In genomic region chrX:2831471-2832228, GRCh38 we compare ENCODE assay signal across 15 cellular contexts. TPM values are rescaled to one million over a fixed set of nuclear protein-coding genes. Genes with fewer than 3 reads are reported as not detected.
"Had no signal": no experiment of that assay in that cellular context is flagged by ENCODE, and none has a peak within 500 bp of the region (broad histone marks: within the 10 kb centered on the region; RNA-seq: fewer than 3 reads in every experiment).

No MANE protein-coding gene starts in this region.

- H3K9me3 ChIP-seq: gastroesophageal sphincter, heart right ventricle had no signal

- ATAC-seq: activated CD8-positive, alpha-beta T cell treated with anti-CD3 and anti-CD28 coated beads, Interleukin-2, amount 10 ng/mL, durations not matched to agents 7 days and 5 days; gastroesophageal sphincter; heart right ventricle; left ventricle myocardium superior; stimulated activated naive B cell treated with anti-CD40 and anti-IgM and Interleukin-4, amounts not matched to agents 10 μg/mL and 1 μg/mL and 100 μg/mL, for 72 hours had no signal

- H3K4me1 Mint-ChIP-seq: activated CD4-positive, alpha-beta T cell treated with anti-CD3 and anti-CD28 coated beads, Interleukin-2, amount 10 ng/mL, durations not matched to agents 24 days and 14 days; activated naive CD8-positive, alpha-beta T cell treated with anti-CD3 and anti-CD28 coated beads, Interleukin-2, amount 10 ng/mL, durations not matched to agents 7 days and 5 days; central memory CD8-positive, alpha-beta T cell; stimulated activated naive B cell treated with anti-CD40 and anti-IgM and Interleukin-4, amounts not matched to agents 10 μg/mL and 1 μg/mL and 100 μg/mL, for 72 hours had no signal

- H3K9me3 Mint-ChIP-seq: activated naive CD8-positive, alpha-beta T cell treated with anti-CD3 and anti-CD28 coated beads, Interleukin-2, amount 10 ng/mL, durations not matched to agents 7 days and 5 days; activated T-cell treated with anti-CD3 and anti-CD28 coated beads, Interleukin-2, amount 50 U/mL, for 24 hours; central memory CD8-positive, alpha-beta T cell had no signal

- H3K36me3 ChIP-seq: brain microvascular endothelial cell, gastroesophageal sphincter, heart right ventricle had no signal

- H3K4me1 ChIP-seq: heart right ventricle had no signal

- H3K4me3 Mint-ChIP-seq: activated CD4-positive, alpha-beta T cell treated with anti-CD3 and anti-CD28 coated beads, Interleukin-2, amount 10 ng/mL, durations not matched to agents 24 days and 14 days; activated CD8-positive, alpha-beta T cell treated with anti-CD3 and anti-CD28 coated beads, Interleukin-2, amount 10 ng/mL, durations not matched to agents 7 days and 5 days; activated naive CD8-positive, alpha-beta T cell treated with anti-CD3 and anti-CD28 coated beads, Interleukin-2, amount 10 ng/mL, durations not matched to agents 7 days and 5 days; activated T-cell treated with anti-CD3 and anti-CD28 coated beads, Interleukin-2, amount 50 U/mL, for 24 hours; central memory CD8-positive, alpha-beta T cell; stimulated activated naive B cell treated with anti-CD40 and anti-IgM and Interleukin-4, amounts not matched to agents 10 μg/mL and 1 μg/mL and 100 μg/mL, for 72 hours had no signal

- DNase-seq: activated CD4-positive, alpha-beta T cell treated with anti-CD3 and anti-CD28 coated beads, Interleukin-2, amount 10 ng/mL, durations not matched to agents 24 days and 14 days; activated CD8-positive, alpha-beta T cell treated with anti-CD3 and anti-CD28 coated beads, Interleukin-2, amount 10 ng/mL, durations not matched to agents 7 days and 5 days; activated naive CD4-positive, alpha-beta T cell treated with Interleukin-2 at 50 U/mL for 16 hours; activated naive CD8-positive, alpha-beta T cell treated with anti-CD3 and anti-CD28 coated beads, Interleukin-2, amount 10 ng/mL, durations not matched to agents 7 days and 5 days; activated T-cell treated with anti-CD3 and anti-CD28 coated beads, Interleukin-2, amount 50 U/mL, for 24 hours; brain microvascular endothelial cell; heart right ventricle; left ventricle myocardium superior; stimulated activated naive B cell treated with anti-CD40 and anti-IgM and Interleukin-4, amounts not matched to agents 10 μg/mL and 1 μg/mL and 100 μg/mL, for 72 hours; T1000 had no signal

- H3K36me3 Mint-ChIP-seq: activated naive CD8-positive, alpha-beta T cell treated with anti-CD3 and anti-CD28 coated beads, Interleukin-2, amount 10 ng/mL, durations not matched to agents 7 days and 5 days; stimulated activated naive B cell treated with anti-CD40 and anti-IgM and Interleukin-4, amounts not matched to agents 10 μg/mL and 1 μg/mL and 100 μg/mL, for 72 hours had no signal

- H3K4me3 ChIP-seq: coronary artery, gastroesophageal sphincter, heart right ventricle had no signal

- H3K27ac ChIP-seq: brain microvascular endothelial cell, coronary artery, gastroesophageal sphincter, heart right ventricle had no signal

- H3K27ac Mint-ChIP-seq: activated CD4-positive, alpha-beta T cell treated with anti-CD3 and anti-CD28 coated beads, Interleukin-2, amount 10 ng/mL, durations not matched to agents 24 days and 14 days; activated CD8-positive, alpha-beta T cell treated with anti-CD3 and anti-CD28 coated beads, Interleukin-2, amount 10 ng/mL, durations not matched to agents 7 days and 5 days; activated naive CD8-positive, alpha-beta T cell treated with anti-CD3 and anti-CD28 coated beads, Interleukin-2, amount 10 ng/mL, durations not matched to agents 7 days and 5 days; activated T-cell treated with anti-CD3 and anti-CD28 coated beads, Interleukin-2, amount 50 U/mL, for 24 hours; activated T-helper 2 cell treated with anti-CD3 and anti-CD28 coated beads, Interferon-gamma antibody, Interleukin-2, Interleukin-4, amounts not matched to agents 10 μg/mL and 5 μg/mL and 100 μg/mL, durations not matched to agents 14 hours and 24 hours and 36 hours; stimulated activated naive B cell treated with anti-CD40 and anti-IgM and Interleukin-4, amounts not matched to agents 10 μg/mL and 1 μg/mL and 100 μg/mL, for 72 hours had no signal

RNA-seq across cellular contexts. Expression of gene GYG2, which starts 2.9 kb away (rescaled TPM):
- total RNA-seq: activated CD4-positive, alpha-beta T cell treated with anti-CD3 and anti-CD28 coated beads, Interleukin-2, amount 10 ng/mL, durations not matched to agents 24 days and 14 days; activated CD8-positive, alpha-beta T cell treated with anti-CD3 and anti-CD28 coated beads, Interleukin-2, amount 10 ng/mL, durations not matched to agents 7 days and 5 days; activated naive CD8-positive, alpha-beta T cell treated with anti-CD3 and anti-CD28 coated beads, Interleukin-2, amount 10 ng/mL, durations not matched to agents 7 days and 5 days; activated T-helper 2 cell treated with anti-CD3 and anti-CD28 coated beads, Interferon-gamma antibody, Interleukin-2, Interleukin-4, amounts not matched to agents 10 μg/mL and 5 μg/mL and 100 μg/mL, durations not matched to agents 14 hours and 24 hours and 36 hours; mononuclear cell had no signal
